In the genomic region with DNA sequence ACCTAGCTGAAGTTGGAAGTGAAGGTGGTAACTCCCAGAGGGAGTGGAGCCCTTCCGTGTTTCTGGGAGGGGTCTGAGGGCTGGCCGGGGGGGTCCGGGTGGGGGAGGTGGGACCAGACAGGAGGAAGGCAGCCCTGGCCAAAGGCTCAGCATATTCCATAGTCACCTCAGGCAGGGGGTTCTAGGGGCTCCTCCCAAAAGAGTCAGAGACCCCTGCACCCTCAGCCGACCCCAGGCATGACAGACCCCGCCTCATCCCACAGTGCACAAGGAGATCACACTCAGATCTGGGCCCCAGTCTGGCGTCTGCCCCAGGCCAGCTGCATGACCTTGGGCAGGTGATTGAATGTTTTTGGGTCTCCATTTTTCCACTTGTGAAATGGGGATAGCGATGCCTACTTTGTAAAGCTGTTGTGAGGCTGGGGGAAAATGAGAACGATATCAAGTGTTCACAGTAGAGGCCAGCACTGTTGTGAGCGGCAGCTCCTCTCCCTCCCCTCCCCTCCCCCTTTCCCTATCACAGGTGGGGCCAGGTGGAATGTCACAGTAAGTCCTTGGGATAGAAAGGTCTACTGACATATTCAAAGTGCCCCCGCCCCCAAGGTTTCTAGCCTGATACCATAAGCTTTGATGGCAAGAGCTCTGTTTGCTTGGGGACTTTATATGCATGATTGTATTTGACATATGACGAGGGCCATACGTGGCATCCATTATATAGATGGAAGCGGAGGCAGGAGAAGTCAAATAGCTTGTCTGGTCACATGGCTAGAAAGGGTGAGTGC, we compare ENCODE assay signal across 8 cellular contexts. TPM values are rescaled to one million over a fixed set of nuclear protein-coding genes. Genes with fewer than 3 reads are reported as not detected.
DNase-seq lines count a peak whose midpoint lies in the region; ATAC-seq and TF ChIP-seq lines count a peak whose summit lies in the region.

No MANE protein-coding gene starts in this region.

- peaks cover 77% of the 10 kb centered on the region for H3K4me1 Mint-ChIP-seq in nephron progenitor cell

- peak overlapping the region; percentile 81 for H3K4me2 ChIP-seq in BLaER1
- H3K4me2 ChIP-seq in Loucy (ENCODE audit: low read depth, low read length, poor library complexity, severe bottlenecking), result peak overlapping the region; percentile 72

- no peaks in the 10 kb centered on the region for H3K36me3 Mint-ChIP-seq in nephron progenitor cell (ENCODE audit: low read depth)

- H3K4me1 ChIP-seq in BLaER1 (peaks cover 93% of the 10 kb centered on the region), Loucy (ENCODE audit: insufficient read depth, low read length, poor library complexity, severe bottlenecking) (peaks cover 65% of the 10 kb centered on the region)

- peaks cover 16% of the 10 kb centered on the region; the same call in 1 of the 2 replicates for H3F3A ChIP-seq in Loucy (ENCODE audit: low read depth)

- peak overlapping the region; percentile 58 for H3K4me3 ChIP-seq in BLaER1
- H3K4me3 ChIP-seq in Loucy (ENCODE audit: low read length, poor library complexity, severe bottlenecking), result peak overlapping the region; percentile 72

- no peak for DNase-seq in nephron progenitor cell
- no peak for DNase-seq in DMS153 (lab: John Stamatoyannopoulos, UW)
- no peak for DNase-seq in mesenteric fat pad (ENCODE audit: low spot score)

- peak overlapping the region; percentile 89 for H3K9ac ChIP-seq in BLaER1
- peak overlapping the region; percentile 90 for H3K9ac ChIP-seq in Loucy (ENCODE audit: low read depth, low read length, poor library complexity, severe bottlenecking)

- H3K9me3 ChIP-seq in BLaER1, result no peaks in the 10 kb centered on the region
- no peaks in the 10 kb centered on the region for H3K9me3 ChIP-seq in Loucy (ENCODE audit: insufficient read depth, low read depth, low read length)

- H3K9me2 ChIP-seq in Loucy (replicated peaks; ENCODE audit: low read depth, low read length), result no peaks in the 10 kb centered on the region

- H3K36me3 ChIP-seq in BLaER1 (no peaks in the 10 kb centered on the region), Loucy (ENCODE audit: insufficient read depth, low read length) (no peaks in the 10 kb centered on the region)

- peaks cover 21% of the 10 kb centered on the region; the same call in 1 of the 2 replicates for H3K79me2 ChIP-seq in Loucy (ENCODE audit: insufficient read depth, low read length)

- TF ChIP-seq CTCF in Loucy (conservative IDR thresholded peaks at IDR 0.05; ENCODE audit: low read length) (no peak), nephron progenitor cell (IDR thresholded peaks at IDR 0.05) (no peak)

- H3K4me3 Mint-ChIP-seq in nephron progenitor cell, result no peak overlapping the region

- peak overlapping the region; percentile 96 for H3K27ac Mint-ChIP-seq in nephron progenitor cell

- ATAC-seq in GM21576 (IDR thresholded peaks at IDR 0.05; ENCODE audit: unreplicated experiment) (no peak), HG03280 (IDR thresholded peaks at IDR 0.05; ENCODE audit: unreplicated experiment) (no peak)

- H3K27me3 ChIP-seq in BLaER1 (no peaks in the 10 kb centered on the region), Loucy (ENCODE audit: insufficient read depth, low read length, poor library complexity, severe bottlenecking) (no peaks in the 10 kb centered on the region)

- H2AFZ ChIP-seq in Loucy (ENCODE audit: low read length), result no peak overlapping the region

- peaks cover 3% of the 10 kb centered on the region for H3K27me3 Mint-ChIP-seq in nephron progenitor cell (ENCODE audit: low read depth, poor library complexity)

- H4K20me1 ChIP-seq in BLaER1, result no peaks in the 10 kb centered on the region
- no peaks in the 10 kb centered on the region for H4K20me1 ChIP-seq in Loucy (ENCODE audit: insufficient read depth, low read length, poor library complexity, severe bottlenecking)

- H3K27ac ChIP-seq in BLaER1 (peak overlapping the region; percentile 98), cingulate gyrus (ENCODE audit: low read depth, low read length) (peak overlapping the region; percentile 99)

- no peaks in the 10 kb centered on the region for H3K9me3 Mint-ChIP-seq in nephron progenitor cell

RNA-seq across cellular contexts. Expression of a gene that starts 33.3 kb away (rescaled TPM):
- 37.7 TPM for total RNA-seq in mesenteric fat pad

RNA-seq across cellular contexts. Expression of a gene that starts 47.7 kb away (rescaled TPM):
- total RNA-seq in mesenteric fat pad, result 236 TPM
